ENCODE assay signal across 1 cellular context in genomic region chr13:48985751-48986150, GRCh38.
TF ChIP-seq lines count a peak whose summit lies in the region.

No MANE protein-coding gene starts in this region.

TF ChIP-seq in GM12878, 131 proteins besides CTCF, POLR2A, EP300 and RAD21 (continued from another document):
- TF ChIP-seq DPF2 (IDR thresholded peaks at IDR 0.05) (no peak), ASH2L (IDR thresholded peaks at IDR 0.05; ENCODE audit: borderline replicate concordance, low read depth) (no peak), CUX1 (IDR thresholded peaks at IDR 0.05; ENCODE audit: insufficient replicate concordance, low read depth, low read length) (no peak), BRCA1 (IDR thresholded peaks at IDR 0.05; ENCODE audit: low read depth, low read length) (no peak), POLR2AphosphoS5 (IDR thresholded peaks at IDR 0.05; ENCODE audit: low read length) (no peak), BHLHE40 (IDR thresholded peaks at IDR 0.05; ENCODE audit: borderline replicate concordance in 1 of 2, low read depth in 2 of 2, low read length in 1 of 2) (no peak), GABPA (IDR thresholded peaks at IDR 0.05; ENCODE audit: low read depth) (no peak), KLF5 (IDR thresholded peaks at IDR 0.05; ENCODE audit: partially characterized antibody) (no peak), RB1 (IDR thresholded peaks at IDR 0.05; ENCODE audit: borderline replicate concordance) (no peak), SIX5 (IDR thresholded peaks at IDR 0.05; ENCODE audit: low read depth, low read length, severe bottlenecking) (no peak), MTA2 (IDR thresholded peaks at IDR 0.05; ENCODE audit: low read depth) (no peak)
- TF ChIP-seq, protein P1, sequence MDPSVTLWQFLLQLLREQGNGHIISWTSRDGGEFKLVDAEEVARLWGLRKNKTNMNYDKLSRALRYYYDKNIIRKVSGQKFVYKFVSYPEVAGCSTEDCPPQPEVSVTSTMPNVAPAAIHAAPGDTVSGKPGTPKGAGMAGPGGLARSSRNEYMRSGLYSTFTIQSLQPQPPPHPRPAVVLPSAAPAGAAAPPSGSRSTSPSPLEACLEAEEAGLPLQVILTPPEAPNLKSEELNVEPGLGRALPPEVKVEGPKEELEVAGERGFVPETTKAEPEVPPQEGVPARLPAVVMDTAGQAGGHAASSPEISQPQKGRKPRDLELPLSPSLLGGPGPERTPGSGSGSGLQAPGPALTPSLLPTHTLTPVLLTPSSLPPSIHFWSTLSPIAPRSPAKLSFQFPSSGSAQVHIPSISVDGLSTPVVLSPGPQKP (IDR thresholded peaks at IDR 0.05; ENCODE audit: low read depth, low read length) = no peak
- TF ChIP-seq, protein P2, sequence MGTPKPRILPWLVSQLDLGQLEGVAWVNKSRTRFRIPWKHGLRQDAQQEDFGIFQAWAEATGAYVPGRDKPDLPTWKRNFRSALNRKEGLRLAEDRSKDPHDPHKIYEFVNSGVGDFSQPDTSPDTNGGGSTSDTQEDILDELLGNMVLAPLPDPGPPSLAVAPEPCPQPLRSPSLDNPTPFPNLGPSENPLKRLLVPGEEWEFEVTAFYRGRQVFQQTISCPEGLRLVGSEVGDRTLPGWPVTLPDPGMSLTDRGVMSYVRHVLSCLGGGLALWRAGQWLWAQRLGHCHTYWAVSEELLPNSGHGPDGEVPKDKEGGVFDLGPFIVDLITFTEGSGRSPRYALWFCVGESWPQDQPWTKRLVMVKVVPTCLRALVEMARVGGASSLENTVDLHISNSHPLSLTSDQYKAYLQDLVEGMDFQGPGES (IDR thresholded peaks at IDR 0.05) = no peak
- TF ChIP-seq, protein P3, sequence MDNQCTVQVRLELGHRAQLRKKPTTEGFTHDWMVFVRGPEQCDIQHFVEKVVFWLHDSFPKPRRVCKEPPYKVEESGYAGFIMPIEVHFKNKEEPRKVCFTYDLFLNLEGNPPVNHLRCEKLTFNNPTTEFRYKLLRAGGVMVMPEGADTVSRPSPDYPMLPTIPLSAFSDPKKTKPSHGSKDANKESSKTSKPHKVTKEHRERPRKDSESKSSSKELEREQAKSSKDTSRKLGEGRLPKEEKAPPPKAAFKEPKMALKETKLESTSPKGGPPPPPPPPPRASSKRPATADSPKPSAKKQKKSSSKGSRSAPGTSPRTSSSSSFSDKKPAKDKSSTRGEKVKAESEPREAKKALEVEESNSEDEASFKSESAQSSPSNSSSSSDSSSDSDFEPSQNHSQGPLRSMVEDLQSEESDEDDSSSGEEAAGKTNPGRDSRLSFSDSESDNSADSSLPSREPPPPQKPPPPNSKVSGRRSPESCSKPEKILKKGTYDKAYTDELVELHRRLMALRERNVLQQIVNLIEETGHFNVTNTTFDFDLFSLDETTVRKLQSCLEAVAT (IDR thresholded peaks at IDR 0.05) = no peak
TF ChIP-seq in GM12878: peak in this region for 0.
